ENCODE assay signal across 1 cellular context in genomic region chr5:141874262-141874964, GRCh38.
A peak's percentile ranks its signal among the peaks of the same experiment; 100 is the strongest.
TF ChIP-seq lines count a peak whose summit lies in the region.

No MANE protein-coding gene starts in this region.

TF ChIP-seq in HepG2, 621 proteins besides CTCF, POLR2A, EP300 and RAD21 (continued from another document and continues in another):
- TF ChIP-seq TEAD2 (CRISPR knock-in tag; IDR thresholded peaks at IDR 0.05) (no peak), ZNF12 (CRISPR knock-in tag; IDR thresholded peaks at IDR 0.05) (no peak), ETV5 (CRISPR knock-in tag; IDR thresholded peaks at IDR 0.05; ENCODE audit: borderline replicate concordance) (peak; percentile 79; the same call in 1 of the 2 replicates), ISX (CRISPR knock-in tag; conservative IDR thresholded peaks at IDR 0.05) (no peak), ZNF510 (CRISPR knock-in tag; IDR thresholded peaks at IDR 0.05; ENCODE audit: low read depth) (no peak), POGZ (CRISPR knock-in tag; IDR thresholded peaks at IDR 0.05) (no peak), HOMEZ (CRISPR knock-in tag; IDR thresholded peaks at IDR 0.05; ENCODE audit: low read depth) (0 out of 2 replicates have a peak, but pooled peaks have one; percentile 31), ZSCAN30 (CRISPR knock-in tag; IDR thresholded peaks at IDR 0.05) (no peak), XRCC5 (optimal IDR thresholded peaks at IDR 0.05; ENCODE audit: low read length) (peak; percentile 78), ZNF234 (CRISPR knock-in tag; conservative IDR thresholded peaks at IDR 0.05) (no peak), NFYC (CRISPR knock-in tag; IDR thresholded peaks at IDR 0.05) (no peak), TCF7L2 (IDR thresholded peaks at IDR 0.05; ENCODE audit: low read depth, low read length) (no peak), POLR2AphosphoS5 (IDR thresholded peaks at IDR 0.05; ENCODE audit: low read depth, low read length) (no peak), NCOA1 (CRISPR knock-in tag; IDR thresholded peaks at IDR 0.05) (no peak), SUZ12 (IDR thresholded peaks at IDR 0.05; ENCODE audit: low read depth, low read length) (no peak), ERF (CRISPR knock-in tag; IDR thresholded peaks at IDR 0.05) (no peak), CHCHD3 (CRISPR knock-in tag; IDR thresholded peaks at IDR 0.05) (no peak), MZF1 (CRISPR knock-in tag; IDR thresholded peaks at IDR 0.05; ENCODE audit: borderline replicate concordance) (no peak), DDIT3 (CRISPR knock-in tag; IDR thresholded peaks at IDR 0.05) (no peak), ZNF788 (CRISPR knock-in tag; IDR thresholded peaks at IDR 0.05; ENCODE audit: borderline replicate concordance) (peak; percentile 29; the same call in 1 of the 2 replicates), HOXD1 (CRISPR knock-in tag; IDR thresholded peaks at IDR 0.05) (no peak), ZNF44 (CRISPR knock-in tag; IDR thresholded peaks at IDR 0.05) (no peak), JUND (CRISPR knock-in tag; IDR thresholded peaks at IDR 0.05) (no peak), ZNF710 (CRISPR knock-in tag; IDR thresholded peaks at IDR 0.05; ENCODE audit: borderline replicate concordance) (peak; percentile 56; the same call in 1 of the 2 replicates), GZF1 (CRISPR knock-in tag; IDR thresholded peaks at IDR 0.05) (no peak), LBX2 (CRISPR knock-in tag; IDR thresholded peaks at IDR 0.05; ENCODE audit: borderline replicate concordance) (no peak), MAFK (conservative IDR thresholded peaks at IDR 0.05 in 1 of 2, IDR thresholded peaks at IDR 0.05 in 1 of 2; ENCODE audit: low read length in 2 of 2) (no peak), ZNF274 (CRISPR knock-in tag; IDR thresholded peaks at IDR 0.05) (no peak), TRIM24 (CRISPR knock-in tag; IDR thresholded peaks at IDR 0.05) (no peak), RFX1 (IDR thresholded peaks at IDR 0.05) (no peak), PRMT3 (CRISPR knock-in tag; IDR thresholded peaks at IDR 0.05; ENCODE audit: borderline replicate concordance, low read depth) (no peak), HOXA3 (CRISPR knock-in tag; IDR thresholded peaks at IDR 0.05) (peak; percentile 10; the same call in 1 of the 2 replicates), UBTF (CRISPR knock-in tag; IDR thresholded peaks at IDR 0.05) (0 out of 2 replicates have a peak, but pooled peaks have one; percentile 48), ZNF724P (CRISPR knock-in tag; IDR thresholded peaks at IDR 0.05; ENCODE audit: borderline replicate concordance) (peak; percentile 37; the same call in 1 of the 2 replicates), CHD4 (IDR thresholded peaks at IDR 0.05; ENCODE audit: borderline replicate concordance, low read length) (no peak), ZNF546 (CRISPR knock-in tag; conservative IDR thresholded peaks at IDR 0.05) (no peak), MEF2D (CRISPR knock-in tag; IDR thresholded peaks at IDR 0.05) (0 out of 2 replicates have a peak, but pooled peaks have one; percentile 7), ZNF746 (CRISPR knock-in tag; IDR thresholded peaks at IDR 0.05) (0 out of 2 replicates have a peak, but pooled peaks have one; percentile 53), CAMTA2 (CRISPR knock-in tag; IDR thresholded peaks at IDR 0.05; ENCODE audit: borderline replicate concordance) (no peak), SNRNP70 (IDR thresholded peaks at IDR 0.05; ENCODE audit: low read depth, low read length) (no peak), ZNF282 (IDR thresholded peaks at IDR 0.05; ENCODE audit: partially characterized antibody) (no peak), ZNF256 (CRISPR knock-in tag; conservative IDR thresholded peaks at IDR 0.05) (no peak), PTBP1 (IDR thresholded peaks at IDR 0.05; ENCODE audit: low read depth, low read length, poor library complexity, severe bottlenecking) (no peak), TARDBP (CRISPR knock-in tag; IDR thresholded peaks at IDR 0.05) (no peak), ZNF614 (CRISPR knock-in tag; IDR thresholded peaks at IDR 0.05; ENCODE audit: borderline replicate concordance) (no peak), ZNF558 (CRISPR knock-in tag; IDR thresholded peaks at IDR 0.05; ENCODE audit: borderline replicate concordance) (no peak)
- TF ChIP-seq, protein P1, sequence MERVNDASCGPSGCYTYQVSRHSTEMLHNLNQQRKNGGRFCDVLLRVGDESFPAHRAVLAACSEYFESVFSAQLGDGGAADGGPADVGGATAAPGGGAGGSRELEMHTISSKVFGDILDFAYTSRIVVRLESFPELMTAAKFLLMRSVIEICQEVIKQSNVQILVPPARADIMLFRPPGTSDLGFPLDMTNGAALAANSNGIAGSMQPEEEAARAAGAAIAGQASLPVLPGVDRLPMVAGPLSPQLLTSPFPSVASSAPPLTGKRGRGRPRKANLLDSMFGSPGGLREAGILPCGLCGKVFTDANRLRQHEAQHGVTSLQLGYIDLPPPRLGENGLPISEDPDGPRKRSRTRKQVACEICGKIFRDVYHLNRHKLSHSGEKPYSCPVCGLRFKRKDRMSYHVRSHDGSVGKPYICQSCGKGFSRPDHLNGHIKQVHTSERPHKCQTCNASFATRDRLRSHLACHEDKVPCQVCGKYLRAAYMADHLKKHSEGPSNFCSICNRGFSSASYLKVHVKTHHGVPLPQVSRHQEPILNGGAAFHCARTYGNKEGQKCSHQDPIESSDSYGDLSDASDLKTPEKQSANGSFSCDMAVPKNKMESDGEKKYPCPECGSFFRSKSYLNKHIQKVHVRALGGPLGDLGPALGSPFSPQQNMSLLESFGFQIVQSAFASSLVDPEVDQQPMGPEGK (CRISPR knock-in tag; IDR thresholded peaks at IDR 0.05), result 0 out of 2 replicates have a peak, but pooled peaks have one; percentile 52
- TF ChIP-seq, protein P2, sequence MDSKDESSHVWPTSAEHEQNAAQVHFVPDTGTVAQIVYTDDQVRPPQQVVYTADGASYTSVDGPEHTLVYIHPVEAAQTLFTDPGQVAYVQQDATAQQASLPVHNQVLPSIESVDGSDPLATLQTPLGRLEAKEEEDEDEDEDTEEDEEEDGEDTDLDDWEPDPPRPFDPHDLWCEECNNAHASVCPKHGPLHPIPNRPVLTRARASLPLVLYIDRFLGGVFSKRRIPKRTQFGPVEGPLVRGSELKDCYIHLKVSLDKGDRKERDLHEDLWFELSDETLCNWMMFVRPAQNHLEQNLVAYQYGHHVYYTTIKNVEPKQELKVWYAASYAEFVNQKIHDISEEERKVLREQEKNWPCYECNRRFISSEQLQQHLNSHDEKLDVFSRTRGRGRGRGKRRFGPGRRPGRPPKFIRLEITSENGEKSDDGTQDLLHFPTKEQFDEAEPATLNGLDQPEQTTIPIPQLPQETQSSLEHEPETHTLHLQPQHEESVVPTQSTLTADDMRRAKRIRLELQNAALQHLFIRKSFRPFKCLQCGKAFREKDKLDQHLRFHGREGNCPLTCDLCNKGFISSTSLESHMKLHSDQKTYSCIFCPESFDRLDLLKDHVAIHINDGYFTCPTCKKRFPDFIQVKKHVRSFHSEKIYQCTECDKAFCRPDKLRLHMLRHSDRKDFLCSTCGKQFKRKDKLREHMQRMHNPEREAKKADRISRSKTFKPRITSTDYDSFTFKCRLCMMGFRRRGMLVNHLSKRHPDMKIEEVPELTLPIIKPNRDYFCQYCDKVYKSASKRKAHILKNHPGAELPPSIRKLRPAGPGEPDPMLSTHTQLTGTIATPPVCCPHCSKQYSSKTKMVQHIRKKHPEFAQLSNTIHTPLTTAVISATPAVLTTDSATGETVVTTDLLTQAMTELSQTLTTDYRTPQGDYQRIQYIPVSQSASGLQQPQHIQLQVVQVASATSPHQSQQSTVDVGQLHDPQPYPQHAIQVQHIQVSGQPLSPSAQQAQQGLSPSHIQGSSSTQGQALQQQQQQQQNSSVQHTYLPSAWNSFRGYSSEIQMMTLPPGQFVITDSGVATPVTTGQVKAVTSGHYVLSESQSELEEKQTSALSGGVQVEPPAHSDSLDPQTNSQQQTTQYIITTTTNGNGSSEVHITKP (CRISPR knock-in tag; IDR thresholded peaks at IDR 0.05; ENCODE audit: low read depth), result no peak
- TF ChIP-seq, protein P3, sequence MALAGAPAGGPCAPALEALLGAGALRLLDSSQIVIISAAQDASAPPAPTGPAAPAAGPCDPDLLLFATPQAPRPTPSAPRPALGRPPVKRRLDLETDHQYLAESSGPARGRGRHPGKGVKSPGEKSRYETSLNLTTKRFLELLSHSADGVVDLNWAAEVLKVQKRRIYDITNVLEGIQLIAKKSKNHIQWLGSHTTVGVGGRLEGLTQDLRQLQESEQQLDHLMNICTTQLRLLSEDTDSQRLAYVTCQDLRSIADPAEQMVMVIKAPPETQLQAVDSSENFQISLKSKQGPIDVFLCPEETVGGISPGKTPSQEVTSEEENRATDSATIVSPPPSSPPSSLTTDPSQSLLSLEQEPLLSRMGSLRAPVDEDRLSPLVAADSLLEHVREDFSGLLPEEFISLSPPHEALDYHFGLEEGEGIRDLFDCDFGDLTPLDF (CRISPR knock-in tag; IDR thresholded peaks at IDR 0.05), result no peak
- TF ChIP-seq, protein P4, sequence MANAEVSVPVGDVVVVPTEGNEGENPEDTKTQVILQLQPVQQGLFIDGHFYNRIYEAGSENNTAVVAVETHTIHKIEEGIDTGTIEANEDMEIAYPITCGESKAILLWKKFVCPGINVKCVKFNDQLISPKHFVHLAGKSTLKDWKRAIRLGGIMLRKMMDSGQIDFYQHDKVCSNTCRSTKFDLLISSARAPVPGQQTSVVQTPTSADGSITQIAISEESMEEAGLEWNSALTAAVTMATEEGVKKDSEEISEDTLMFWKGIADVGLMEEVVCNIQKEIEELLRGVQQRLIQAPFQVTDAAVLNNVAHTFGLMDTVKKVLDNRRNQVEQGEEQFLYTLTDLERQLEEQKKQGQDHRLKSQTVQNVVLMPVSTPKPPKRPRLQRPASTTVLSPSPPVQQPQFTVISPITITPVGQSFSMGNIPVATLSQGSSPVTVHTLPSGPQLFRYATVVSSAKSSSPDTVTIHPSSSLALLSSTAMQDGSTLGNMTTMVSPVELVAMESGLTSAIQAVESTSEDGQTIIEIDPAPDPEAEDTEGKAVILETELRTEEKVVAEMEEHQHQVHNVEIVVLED (CRISPR knock-in tag; IDR thresholded peaks at IDR 0.05; ENCODE audit: borderline replicate concordance), result no peak
- TF ChIP-seq, protein P5, sequence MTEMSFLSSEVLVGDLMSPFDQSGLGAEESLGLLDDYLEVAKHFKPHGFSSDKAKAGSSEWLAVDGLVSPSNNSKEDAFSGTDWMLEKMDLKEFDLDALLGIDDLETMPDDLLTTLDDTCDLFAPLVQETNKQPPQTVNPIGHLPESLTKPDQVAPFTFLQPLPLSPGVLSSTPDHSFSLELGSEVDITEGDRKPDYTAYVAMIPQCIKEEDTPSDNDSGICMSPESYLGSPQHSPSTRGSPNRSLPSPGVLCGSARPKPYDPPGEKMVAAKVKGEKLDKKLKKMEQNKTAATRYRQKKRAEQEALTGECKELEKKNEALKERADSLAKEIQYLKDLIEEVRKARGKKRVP (CRISPR knock-in tag; IDR thresholded peaks at IDR 0.05), result no peak
- TF ChIP-seq, protein P6, sequence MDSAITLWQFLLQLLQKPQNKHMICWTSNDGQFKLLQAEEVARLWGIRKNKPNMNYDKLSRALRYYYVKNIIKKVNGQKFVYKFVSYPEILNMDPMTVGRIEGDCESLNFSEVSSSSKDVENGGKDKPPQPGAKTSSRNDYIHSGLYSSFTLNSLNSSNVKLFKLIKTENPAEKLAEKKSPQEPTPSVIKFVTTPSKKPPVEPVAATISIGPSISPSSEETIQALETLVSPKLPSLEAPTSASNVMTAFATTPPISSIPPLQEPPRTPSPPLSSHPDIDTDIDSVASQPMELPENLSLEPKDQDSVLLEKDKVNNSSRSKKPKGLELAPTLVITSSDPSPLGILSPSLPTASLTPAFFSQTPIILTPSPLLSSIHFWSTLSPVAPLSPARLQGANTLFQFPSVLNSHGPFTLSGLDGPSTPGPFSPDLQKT (CRISPR knock-in tag; IDR thresholded peaks at IDR 0.05; ENCODE audit: borderline replicate concordance), result no peak
